ENCODE assay signal across 8 cellular contexts in genomic region chr5:78647838-78648358, GRCh38. TPM values are rescaled to one million over a fixed set of nuclear protein-coding genes. Genes with fewer than 3 reads are reported as not detected.
DNase-seq lines count a peak whose midpoint lies in the region; ATAC-seq and TF ChIP-seq lines count a peak whose summit lies in the region.

No MANE protein-coding gene starts in this region.

- intact Hi-C loops in CD14-positive monocyte (cut with micrococcal nuclease) = loop anchor here (5.0 to 10.0 kb wide), 3 partner anchors 153 to 283 kb away; partner anchors contain the start of gene SCAMP1 (in 1 of the 2)
- intact Hi-C loops in uterus (cut with DNase I; ENCODE audit: low total_unique reads) = loop anchor here (10.0 kb wide), 1 partner anchor 317 kb away; no protein-coding TSS in a partner anchor

- H3K9me3 Mint-ChIP-seq in CD14-positive monocyte = peaks cover 0 to 14% (median 5%) of the 10 kb centered on the region in 7 donors

- H3K4me3 Mint-ChIP-seq in CD14-positive monocyte = peak overlapping the region; percentile 76 to 95

- H3K4me3 ChIP-seq in esophagus (ENCODE audit: low read depth in 1 of 2, low read length in 2 of 2) (peak overlapping the region; percentile 71 to 73), mucosa of stomach (ENCODE audit: low read length) (peak overlapping the region; percentile 9), uterus (peak overlapping the region; percentile 50 to 84)

- WGBS in esophagus, 2 donors = 1% methylated on average over 46 to 47 of the region's 47 CpGs

- peaks cover 40 to 53% (median 53%) of the 10 kb centered on the region in 3 donors for H3K27me3 Mint-ChIP-seq in CD14-positive monocyte (ENCODE audit: low read depth in 3 of 3)

- H3K36me3 Mint-ChIP-seq in CD14-positive monocyte = peaks cover 8 to 9% of the 10 kb centered on the region in 2 donors

- H3K9ac ChIP-seq in mucosa of stomach (ENCODE audit: low read length) = peak overlapping the region; percentile 82

- peak overlapping the region; percentile 88 to 89 for H3K27ac ChIP-seq in esophagus (ENCODE audit: low read depth in 2 of 2, low read length in 1 of 2)
- H3K27ac ChIP-seq in uterus = peak overlapping the region; percentile 98 to 100

- H3K9me3 ChIP-seq in esophagus (ENCODE audit: control insufficient read depth in 2 of 2, insufficient read depth in 1 of 2, low read depth in 1 of 2, low read length in 1 of 2) (no peaks in the 10 kb centered on the region), mucosa of stomach (ENCODE audit: control insufficient read depth, low read length) (no peaks in the 10 kb centered on the region), uterus (no peaks in the 10 kb centered on the region)

- peaks cover 3 to 4% of the 10 kb centered on the region in 2 donors for H3K4me1 ChIP-seq in esophagus (ENCODE audit: control insufficient read depth in 2 of 2, insufficient read depth in 2 of 2, low read length in 1 of 2)
- H3K4me1 ChIP-seq in mucosa of stomach (ENCODE audit: control insufficient read depth, insufficient read depth, low read length) = peaks cover 20% of the 10 kb centered on the region
- peaks cover 4 to 10% of the 10 kb centered on the region in 2 donors for H3K4me1 ChIP-seq in uterus

- ATAC-seq in GM19035 (IDR thresholded peaks at IDR 0.05; ENCODE audit: unreplicated experiment) (peak; percentile 39), HG03342 (IDR thresholded peaks at IDR 0.05; ENCODE audit: unreplicated experiment) (peak; percentile 19), SK-N-SH treated with all-trans-retinoic acid at 6 μM for 48 hours (peak; percentile 36)

- TF ChIP-seq POLR2A in uterus (IDR thresholded peaks at IDR 0.05) = no peak

- no peak for TF ChIP-seq CTCF in CD14-positive monocyte (IDR thresholded peaks at IDR 0.05)
- peak in 2 of 4 experiments; percentile 11 for TF ChIP-seq CTCF in uterus (IDR thresholded peaks at IDR 0.05)

- H3K36me3 ChIP-seq in esophagus (ENCODE audit: control insufficient read depth in 2 of 2, insufficient read depth in 2 of 2, low read length in 1 of 2) = no peaks in the 10 kb centered on the region
- no peaks in the 10 kb centered on the region for H3K36me3 ChIP-seq in mucosa of stomach (ENCODE audit: control insufficient read depth, insufficient read depth, low read length)
- H3K36me3 ChIP-seq in uterus = no peaks in the 10 kb centered on the region

- peaks cover 14% of the 10 kb centered on the region for H3K4me1 Mint-ChIP-seq in CD14-positive monocyte

- no peaks in the 10 kb centered on the region for H3K27me3 ChIP-seq in esophagus (ENCODE audit: control insufficient read depth in 1 of 2, insufficient read depth in 2 of 2, low read length in 2 of 2)
- H3K27me3 ChIP-seq in mucosa of stomach (ENCODE audit: control insufficient read depth, insufficient read depth, low read length) = no peaks in the 10 kb centered on the region
- H3K27me3 ChIP-seq in uterus = no peaks in the 10 kb centered on the region

- H3K27ac Mint-ChIP-seq in CD14-positive monocyte = no peak overlapping the region

- DNase-seq in CD14-positive monocyte (ENCODE audit: low spot score) (no peak), uterus (peak; percentile 69 to 71), NCI-H2029 (lab: John Stamatoyannopoulos, UW) (no peak)

TF ChIP-seq in SK-N-SH treated with all-trans-retinoic acid at 6 μM for 48 hours, 23 proteins besides CTCF, POLR2A, EP300 and RAD21:
- no peak for TF ChIP-seq ZNF70 (CRISPR knock-in tag; IDR thresholded peaks at IDR 0.05)
- TF ChIP-seq GLIS3 (CRISPR knock-in tag; IDR thresholded peaks at IDR 0.05) = no peak
- no peak; the same call in 1 of the 2 replicates for TF ChIP-seq CSDC2 (CRISPR knock-in tag; IDR thresholded peaks at IDR 0.05)
- TF ChIP-seq ZC3H10 (CRISPR knock-in tag; IDR thresholded peaks at IDR 0.05) = no peak
- no peak for TF ChIP-seq CREB5 (CRISPR knock-in tag; IDR thresholded peaks at IDR 0.05; ENCODE audit: low read depth)
- TF ChIP-seq POU6F1 (CRISPR knock-in tag; IDR thresholded peaks at IDR 0.05; ENCODE audit: borderline replicate concordance, low read depth) = no peak
- no peak for TF ChIP-seq ZNF8 (CRISPR knock-in tag; IDR thresholded peaks at IDR 0.05)
- TF ChIP-seq ZFP30 (CRISPR knock-in tag; IDR thresholded peaks at IDR 0.05) = no peak
- no peak for TF ChIP-seq ZFP3 (CRISPR knock-in tag; IDR thresholded peaks at IDR 0.05)
- TF ChIP-seq, protein P1, sequence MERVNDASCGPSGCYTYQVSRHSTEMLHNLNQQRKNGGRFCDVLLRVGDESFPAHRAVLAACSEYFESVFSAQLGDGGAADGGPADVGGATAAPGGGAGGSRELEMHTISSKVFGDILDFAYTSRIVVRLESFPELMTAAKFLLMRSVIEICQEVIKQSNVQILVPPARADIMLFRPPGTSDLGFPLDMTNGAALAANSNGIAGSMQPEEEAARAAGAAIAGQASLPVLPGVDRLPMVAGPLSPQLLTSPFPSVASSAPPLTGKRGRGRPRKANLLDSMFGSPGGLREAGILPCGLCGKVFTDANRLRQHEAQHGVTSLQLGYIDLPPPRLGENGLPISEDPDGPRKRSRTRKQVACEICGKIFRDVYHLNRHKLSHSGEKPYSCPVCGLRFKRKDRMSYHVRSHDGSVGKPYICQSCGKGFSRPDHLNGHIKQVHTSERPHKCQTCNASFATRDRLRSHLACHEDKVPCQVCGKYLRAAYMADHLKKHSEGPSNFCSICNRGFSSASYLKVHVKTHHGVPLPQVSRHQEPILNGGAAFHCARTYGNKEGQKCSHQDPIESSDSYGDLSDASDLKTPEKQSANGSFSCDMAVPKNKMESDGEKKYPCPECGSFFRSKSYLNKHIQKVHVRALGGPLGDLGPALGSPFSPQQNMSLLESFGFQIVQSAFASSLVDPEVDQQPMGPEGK (CRISPR knock-in tag; IDR thresholded peaks at IDR 0.05; ENCODE audit: borderline replicate concordance) = no peak
- TF ChIP-seq BACH2 (CRISPR knock-in tag; IDR thresholded peaks at IDR 0.05; ENCODE audit: borderline replicate concordance) = no peak
- no peak for TF ChIP-seq ISL1 (CRISPR knock-in tag; IDR thresholded peaks at IDR 0.05)
- no peak for TF ChIP-seq ESRRG (CRISPR knock-in tag; IDR thresholded peaks at IDR 0.05)
- no peak for TF ChIP-seq RARB (CRISPR knock-in tag; IDR thresholded peaks at IDR 0.05)
- no peak for TF ChIP-seq ZNF565 (CRISPR knock-in tag; conservative IDR thresholded peaks at IDR 0.05; ENCODE audit: low read depth)
- TF ChIP-seq PPARA (CRISPR knock-in tag; IDR thresholded peaks at IDR 0.05; ENCODE audit: borderline replicate concordance) = no peak

RNA-seq across cellular contexts. Expression of gene LHFPL2, which starts 0.7 kb away (rescaled TPM):
- polyA plus RNA-seq in CD14-positive monocyte (10 to 100 TPM in 1 of 2 donors, 1 to 10 TPM in 1; 7.3 to 11.6 TPM), esophagus (1 to 10 TPM in 1 of 2 donors, under 1 TPM in 1; 0.84 to 1.4 TPM)
- 100 to 1,000 TPM in 1 of 4 donors, 10 to 100 TPM in 3; 14.7 to 127 (median 28.0) TPM for total RNA-seq in uterus

Comparison
In these comparisons a context has a peak if more than half of its experiments do, and no peak if none do; other contexts are left out.
1. DNase-seq: peak in uterus (2 of 2); none in CD14-positive monocyte (single experiment) and NCI-H2029 (single experiment).
2. H3K4me3 ChIP-seq: peak in every context shown above with its lines; median percentile 72 in esophagus; 67 in uterus; 9 in mucosa of stomach.
3. Peak in every context shown above with its lines, with median percentiles within 50 percentile points of each other: ATAC-seq.